In genomic region chr18:23066504-23067039, GRCh38 we compare ENCODE assay signal across 23 cellular contexts.
DNase-seq lines count a peak whose midpoint lies in the region; ATAC-seq and TF ChIP-seq lines count a peak whose summit lies in the region.
"Had no signal": no experiment of that assay in that cellular context is flagged by ENCODE, and none has a peak within 500 bp of the region (broad histone marks: within the 10 kb centered on the region; RNA-seq: fewer than 3 reads in every experiment).

No MANE protein-coding gene starts in this region.

- H3K27me3 Mint-ChIP-seq in stimulated activated memory B cell treated with anti-CD40 and anti-IgM and Interleukin-4, amounts not matched to agents 10 μg/mL and 1 μg/mL and 100 μg/mL, for 72 hours: no peaks in the 10 kb centered on the region
- H3K27me3 Mint-ChIP-seq: IgD-negative memory B cell had no signal

- 70% methylated on average over 5 of the region's 5 CpGs for WGBS in right lobe of liver (ENCODE audit: insufficient coverage, low coverage, low lambda C conversion rate, missing lambda C conversion rate)

- H3K27ac Mint-ChIP-seq in stimulated activated memory B cell treated with anti-CD40 and anti-IgM and Interleukin-4, amounts not matched to agents 10 μg/mL and 1 μg/mL and 100 μg/mL, for 72 hours: no peak overlapping the region
- H3K27ac Mint-ChIP-seq: CD4-positive, CD25-positive, alpha-beta regulatory T cell; IgD-negative memory B cell had no signal

- H3K36me3 ChIP-seq in WERI-Rb-1: no peaks in the 10 kb centered on the region
- H3K36me3 ChIP-seq in right lobe of liver: no peaks in the 10 kb centered on the region
- H3K36me3 ChIP-seq: BE2C had no signal

- TF ChIP-seq POLR2A in right lobe of liver (IDR thresholded peaks at IDR 0.05): no peak

- H3K9me3 ChIP-seq in WERI-Rb-1 (ENCODE audit: severe bottlenecking) (peaks cover 10% of the 10 kb centered on the region), right lobe of liver (no peaks in the 10 kb centered on the region)
- H3K9me3 ChIP-seq: BE2C had no signal

- DNase-seq in DMS 273 treated with DMSO at 0.1 percent for 48 hours (lab: John Stamatoyannopoulos, UW) (peak; percentile 22), NCI-H2171 treated with DMSO at 0.1 percent for 48 hours (lab: John Stamatoyannopoulos, UW) (peak; percentile 61), WERI-Rb-1 (peak; percentile 72), right lobe of liver (no peak), NCI-H2107 (lab: John Stamatoyannopoulos, UW) (no peak), NCI-H510A treated with DMSO at 0.1 percent for 48 hours (lab: John Stamatoyannopoulos, UW) (no peak)
- DNase-seq: BE2C, COR-L47, GF-D8, GOT3, Kasumi-1, MM.1S, NCI-H1092, NCI-H1436 treated with DMSO at 0.1 percent for 48 hours, NCI-H2081, NCI-H2227 treated with DMSO at 0.1 percent for 48 hours, NCI-H526, Right ventricle myocardium superior, SW 1271 had no signal

- intact Hi-C loops in right lobe of liver (cut with DNase I): no loop called here

- H3K4me3 Mint-ChIP-seq in stimulated activated memory B cell treated with anti-CD40 and anti-IgM and Interleukin-4, amounts not matched to agents 10 μg/mL and 1 μg/mL and 100 μg/mL, for 72 hours: no peak overlapping the region

- H3K4me3 ChIP-seq in WERI-Rb-1 (ENCODE audit: low read depth, low read length): peak overlapping the region; percentile 23
- no peak overlapping the region for H3K4me3 ChIP-seq in right lobe of liver

- ATAC-seq in right lobe of liver (peak; percentile 49 to 71 (median 58)), HG03442 (IDR thresholded peaks at IDR 0.05; ENCODE audit: unreplicated experiment) (no peak)
- ATAC-seq in stimulated activated memory B cell treated with anti-CD40 and anti-IgM and Interleukin-4, amounts not matched to agents 10 μg/mL and 1 μg/mL and 100 μg/mL, for 72 hours: no peak

- H3K27me3 ChIP-seq in WERI-Rb-1 (ENCODE audit: insufficient read depth, low read depth, severe bottlenecking) (no peaks in the 10 kb centered on the region), right lobe of liver (no peaks in the 10 kb centered on the region)
- H3K27me3 ChIP-seq: BE2C had no signal

- TF ChIP-seq CTCF in WERI-Rb-1 (IDR thresholded peaks at IDR 0.05; ENCODE audit: low read depth, low read length): no peak
- no peak for TF ChIP-seq CTCF in right lobe of liver (IDR thresholded peaks at IDR 0.05)

- H3K27ac ChIP-seq in WERI-Rb-1: peak overlapping the region; percentile 78
- no peak overlapping the region for H3K27ac ChIP-seq in right lobe of liver

- no peaks in the 10 kb centered on the region for H3K36me3 Mint-ChIP-seq in stimulated activated memory B cell treated with anti-CD40 and anti-IgM and Interleukin-4, amounts not matched to agents 10 μg/mL and 1 μg/mL and 100 μg/mL, for 72 hours

- peaks cover 0 to 17% (median 0%) of the 10 kb centered on the region in 4 donors for H3K4me1 ChIP-seq in right lobe of liver
- H3K4me1 ChIP-seq: BE2C had no signal

- H3K4me1 Mint-ChIP-seq in stimulated activated memory B cell treated with anti-CD40 and anti-IgM and Interleukin-4, amounts not matched to agents 10 μg/mL and 1 μg/mL and 100 μg/mL, for 72 hours: peaks cover 31% of the 10 kb centered on the region

- H3K9me3 Mint-ChIP-seq in stimulated activated memory B cell treated with anti-CD40 and anti-IgM and Interleukin-4, amounts not matched to agents 10 μg/mL and 1 μg/mL and 100 μg/mL, for 72 hours: peaks cover 3% of the 10 kb centered on the region

Comparison
In these comparisons a context has a peak if more than half of its experiments do, and no peak if none do; other contexts are left out.
1. DNase-seq: peak in DMS 273 treated with DMSO at 0.1 percent for 48 hours (single experiment), NCI-H2171 treated with DMSO at 0.1 percent for 48 hours (single experiment) and WERI-Rb-1 (single experiment); none in right lobe of liver (0 of 3), NCI-H2107 (single experiment) and NCI-H510A treated with DMSO at 0.1 percent for 48 hours (single experiment).
2. ATAC-seq: peak in right lobe of liver (4 of 4); none in stimulated activated memory B cell treated with anti-CD40 and anti-IgM and Interleukin-4, amounts not matched to agents 10 μg/mL and 1 μg/mL and 100 μg/mL, for 72 hours (single experiment) and HG03442 (single experiment).